ENCODE assay signal across 8 cellular contexts in genomic region chr11:123083623-123084029, GRCh38. TPM values are rescaled to one million over a fixed set of nuclear protein-coding genes. Genes with fewer than 3 reads are reported as not detected.
DNase-seq lines count a peak whose midpoint lies in the region; ATAC-seq and TF ChIP-seq lines count a peak whose summit lies in the region.

No MANE protein-coding gene starts in this region.

- H3K79me2 ChIP-seq in GM23338 (replicated peaks; ENCODE audit: insufficient read depth): no peaks in the 10 kb centered on the region

- H3K27ac ChIP-seq in tibial nerve (peak overlapping the region in 1 of 4 donors; percentile 10), GM23338 (ENCODE audit: low read depth) (no peak overlapping the region)

- TF ChIP-seq POLR2A in erythroblast (IDR thresholded peaks at IDR 0.05; ENCODE audit: low read length) (no peak), tibial nerve (IDR thresholded peaks at IDR 0.05) (no peak)

- H3F3A ChIP-seq in GM23338 (replicated peaks; ENCODE audit: low read depth): no peaks in the 10 kb centered on the region

- H3K4me3 ChIP-seq in tibial nerve (no peak overlapping the region), GM23338 (no peak overlapping the region)

- H3K9me2 ChIP-seq in GM23338 (ENCODE audit: insufficient read depth): no peaks in the 10 kb centered on the region

- H3K4me3 Mint-ChIP-seq in natural killer cell (peak overlapping the region; percentile 40), GM23338 (no peak overlapping the region)

- intact Hi-C loops in natural killer cell (cut with micrococcal nuclease): no loop called here

- DNase-seq in DMS53 (lab: John Stamatoyannopoulos, UW) (peak; percentile 99), NCI-H2227 (lab: John Stamatoyannopoulos, UW; ENCODE audit: unreplicated experiment) (peak; percentile 25), erythroblast (lab: John Stamatoyannopoulos, UW) (peak; percentile 50 to 82), natural killer cell (peak; percentile 35), tibial nerve (ENCODE audit: low spot score in 2 of 2) (peak; percentile 65 to 90), GM23338 (ENCODE audit: low spot score) (no peak)
- peak; percentile 67 to 71 for DNase-seq in activated CD4-positive, alpha-beta T cell treated with anti-CD3 and anti-CD28 coated beads, Interleukin-2, amount 50 U/mL, for 4 hours

- H3K9me3 Mint-ChIP-seq in natural killer cell: no peaks in the 10 kb centered on the region
- H3K9me3 Mint-ChIP-seq in GM23338: no peaks in the 10 kb centered on the region

- H3K27me3 Mint-ChIP-seq in natural killer cell (ENCODE audit: low read depth in 2 of 2) (no peaks in the 10 kb centered on the region), GM23338 (ENCODE audit: insufficient read depth, low read depth, poor library complexity) (no peaks in the 10 kb centered on the region)

- H3K36me3 ChIP-seq in tibial nerve (peaks cover 0 to 27% (median 0%) of the 10 kb centered on the region in 3 donors), GM23338 (ENCODE audit: insufficient read depth) (no peaks in the 10 kb centered on the region; the same call in 1 of the 2 replicates)

- H3K36me3 Mint-ChIP-seq in natural killer cell: no peaks in the 10 kb centered on the region
- H3K36me3 Mint-ChIP-seq in GM23338 (ENCODE audit: low read depth): peaks cover 8% of the 10 kb centered on the region; the same call in 1 of the 3 replicates

- H3K27ac Mint-ChIP-seq in natural killer cell (peak overlapping the region; percentile 61 to 77), GM23338 (no peak overlapping the region)

- no peaks in the 10 kb centered on the region for H3K27me3 ChIP-seq in tibial nerve
- H3K27me3 ChIP-seq in GM23338 (ENCODE audit: insufficient read depth): no peaks in the 10 kb centered on the region

- ATAC-seq in natural killer cell: peak in 1 of 3 donors; percentile 29
- no peak for ATAC-seq in GM23338
- no peak for ATAC-seq in HG02678 (IDR thresholded peaks at IDR 0.05; ENCODE audit: unreplicated experiment)

- H3K4me1 Mint-ChIP-seq in natural killer cell (peaks cover 27 to 31% of the 10 kb centered on the region in 2 donors), GM23338 (no peaks in the 10 kb centered on the region)

- TF ChIP-seq CTCF in natural killer cell (IDR thresholded peaks at IDR 0.05): no peak
- no peak for TF ChIP-seq CTCF in tibial nerve (IDR thresholded peaks at IDR 0.05)
- no peak for TF ChIP-seq CTCF in GM23338 (conservative IDR thresholded peaks at IDR 0.05; ENCODE audit: low read depth in 2 of 2)

- H4K20me1 ChIP-seq in GM23338 (replicated peaks; ENCODE audit: insufficient read depth): no peaks in the 10 kb centered on the region

- H2AFZ ChIP-seq in GM23338: no peak overlapping the region

- H3K4me1 ChIP-seq in tibial nerve (peaks cover 0 to 14% (median 3%) of the 10 kb centered on the region in 4 donors), GM23338 (ENCODE audit: insufficient read depth) (no peaks in the 10 kb centered on the region)

- 5 to 9% methylated on average over 4 of the region's 4 CpGs for WGBS in tibial nerve, 2 donors

- peaks cover 0 to 6% (median 0%) of the 10 kb centered on the region in 4 donors for H3K9me3 ChIP-seq in tibial nerve

- TF ChIP-seq EP300 in tibial nerve (IDR thresholded peaks at IDR 0.05): peak in 1 of 2 donors; percentile 45

- no peak overlapping the region for H3K4me2 ChIP-seq in GM23338

TF ChIP-seq in GM23338, 12 proteins besides CTCF, POLR2A, EP300 and RAD21 (continues in another document):
- TF ChIP-seq JUNB (IDR thresholded peaks at IDR 0.05; ENCODE audit: unreplicated experiment) (no peak), POLR2AphosphoS5 (IDR thresholded peaks at IDR 0.05; ENCODE audit: low read depth) (no peak), ZNF462 (CRISPR knock-in tag; IDR thresholded peaks at IDR 0.05) (no peak), NANOG (IDR thresholded peaks at IDR 0.05; ENCODE audit: borderline replicate concordance) (no peak), ZNF331 (CRISPR knock-in tag; IDR thresholded peaks at IDR 0.05; ENCODE audit: low read depth) (no peak), STAT1 (IDR thresholded peaks at IDR 0.05; ENCODE audit: unreplicated experiment) (no peak), EZH2phosphoT487 (IDR thresholded peaks at IDR 0.05; ENCODE audit: unreplicated experiment) (no peak), CREB1 (CRISPR knock-in tag; IDR thresholded peaks at IDR 0.05; ENCODE audit: low read depth) (no peak), ETS1 (IDR thresholded peaks at IDR 0.05) (no peak), EZH2 (IDR thresholded peaks at IDR 0.05; ENCODE audit: low read depth, unreplicated experiment) (no peak), ZNF114 (CRISPR knock-in tag; IDR thresholded peaks at IDR 0.05) (no peak)

RNA-seq across cellular contexts. Expression of gene HSPA8, which starts 21.7 kb away (rescaled TPM):
- total RNA-seq in natural killer cell: 100 to 1,000 TPM; 577 to 684 (median 633) TPM
- total RNA-seq in tibial nerve: 100 to 1,000 TPM; 425 to 660 (median 550) TPM
- total RNA-seq in GM23338 (2014; rRNA removed; shearing (Covaris generic)): 2,776 and 2,903 TPM in 2 replicates
- 818 and 826 TPM in 2 replicates for polyA plus RNA-seq in GM23338 (2016; fragmentation: Nextera tagmentation; extraction: Ambion mirVana)
